Comparison of ENCODE assay signal across 16 cellular contexts in genomic region chr12:57027805-57028153, GRCh38. TPM values are rescaled to one million over a fixed set of nuclear protein-coding genes. Genes with fewer than 3 reads are reported as not detected.
A peak's percentile ranks its signal among the peaks of the same experiment; 100 is the strongest.
DNase-seq lines count a peak whose midpoint lies in the region; ATAC-seq and TF ChIP-seq lines count a peak whose summit lies in the region.
"Had no signal": no experiment of that assay in that cellular context is flagged by ENCODE, and none has a peak within 500 bp of the region (broad histone marks: within the 10 kb centered on the region; RNA-seq: fewer than 3 reads in every experiment).

No MANE protein-coding gene starts in this region.

- no peaks in the 10 kb centered on the region for H3K36me3 Mint-ChIP-seq in stimulated activated naive CD8-positive, alpha-beta T cell treated with anti-CD3 and anti-CD28 coated beads, Interleukin-15, Interleukin-2, amounts not matched to agents 100 ng/mL and 50 ng/mL, for 24 hours (ENCODE audit: low read depth)
- H3K36me3 Mint-ChIP-seq in central memory CD8-positive, alpha-beta T cell (ENCODE audit: insufficient read depth) = no peaks in the 10 kb centered on the region
- no peaks in the 10 kb centered on the region for H3K36me3 Mint-ChIP-seq in Calu3 (ENCODE audit: insufficient read depth, unreplicated experiment)
- H3K36me3 Mint-ChIP-seq: WTC11 had no signal

- ATAC-seq in stimulated activated naive CD8-positive, alpha-beta T cell treated with anti-CD3 and anti-CD28 coated beads, Interleukin-15, Interleukin-2, amounts not matched to agents 100 U/mL and 50 U/mL, for 24 hours = no peak
- ATAC-seq in central memory CD8-positive, alpha-beta T cell (replicated peaks; ENCODE audit: extremely low read depth, poor library complexity, severe bottlenecking) = no peak
- no peak for ATAC-seq in GM18867 (IDR thresholded peaks at IDR 0.05; ENCODE audit: unreplicated experiment)
- ATAC-seq: left ventricle myocardium superior, pancreas, WTC11 had no signal

- no peaks in the 10 kb centered on the region for H3K9me3 Mint-ChIP-seq in stimulated activated naive CD8-positive, alpha-beta T cell treated with anti-CD3 and anti-CD28 coated beads, Interleukin-15, Interleukin-2, amounts not matched to agents 100 ng/mL and 50 ng/mL, for 24 hours
- no peaks in the 10 kb centered on the region for H3K9me3 Mint-ChIP-seq in central memory CD8-positive, alpha-beta T cell
- H3K9me3 Mint-ChIP-seq in Calu3 (ENCODE audit: low read depth, unreplicated experiment) = no peaks in the 10 kb centered on the region
- H3K9me3 Mint-ChIP-seq: WTC11 had no signal

- H3K27ac Mint-ChIP-seq in stimulated activated naive CD8-positive, alpha-beta T cell treated with anti-CD3 and anti-CD28 coated beads, Interleukin-15, Interleukin-2, amounts not matched to agents 100 ng/mL and 50 ng/mL, for 24 hours = peak overlapping the region; percentile 90
- peak overlapping the region; percentile 58 for H3K27ac Mint-ChIP-seq in central memory CD8-positive, alpha-beta T cell (ENCODE audit: low read depth)
- H3K27ac Mint-ChIP-seq in Calu3 (ENCODE audit: unreplicated experiment) = no peak overlapping the region
- H3K27ac Mint-ChIP-seq: WTC11 had no signal

- no peaks in the 10 kb centered on the region for H3K27me3 Mint-ChIP-seq in stimulated activated naive CD8-positive, alpha-beta T cell treated with anti-CD3 and anti-CD28 coated beads, Interleukin-15, Interleukin-2, amounts not matched to agents 100 ng/mL and 50 ng/mL, for 24 hours
- no peaks in the 10 kb centered on the region for H3K27me3 Mint-ChIP-seq in central memory CD8-positive, alpha-beta T cell
- peaks cover 69% of the 10 kb centered on the region for H3K27me3 Mint-ChIP-seq in Calu3 (ENCODE audit: unreplicated experiment)

- no TSS peak for BruUV-seq in Calu3 (replicated peaks; lab: Mats Ljungman, UMichigan)

- intact Hi-C loops in Calu3 (cut with micrococcal nuclease; ENCODE audit: unreplicated experiment) = no loop called here

- no peak overlapping the region for H3K4me3 Mint-ChIP-seq in stimulated activated naive CD8-positive, alpha-beta T cell treated with anti-CD3 and anti-CD28 coated beads, Interleukin-15, Interleukin-2, amounts not matched to agents 100 ng/mL and 50 ng/mL, for 24 hours
- H3K4me3 Mint-ChIP-seq in central memory CD8-positive, alpha-beta T cell = no peak overlapping the region
- no peak overlapping the region for H3K4me3 Mint-ChIP-seq in Calu3 (ENCODE audit: low read depth, unreplicated experiment)
- H3K4me3 Mint-ChIP-seq: WTC11 had no signal

- DNase-seq in stimulated activated naive CD8-positive, alpha-beta T cell treated with anti-CD3 and anti-CD28 coated beads, Interleukin-15, Interleukin-2, amounts not matched to agents 100 U/mL and 50 U/mL, for 24 hours = no peak
- DNase-seq in NCI-H524 (lab: John Stamatoyannopoulos, UW) (peak; percentile 47 to 70), NCI-H2081 treated with DMSO at 0.1 percent for 48 hours (lab: John Stamatoyannopoulos, UW) (no peak), Calu3 (no peak)
- no peak for DNase-seq in central memory CD8-positive, alpha-beta T cell (ENCODE audit: low spot score in 2 of 2)
- DNase-seq: DMS79 treated with DMSO at 0.1 percent for 48 hours, foreskin fibroblast, IMR-90, left ventricle myocardium superior, pancreas, T-helper 1 cell, transverse colon had no signal

- CTCF ChIA-PET in Calu3 (lab: Charles Lee) = interaction anchor here (1.6 kb wide), 1 partner anchor 84 kb away, joined by 8 read pairs; no protein-coding TSS in a partner anchor

- TF ChIP-seq CTCF in Calu3 (IDR thresholded peaks at IDR 0.05; ENCODE audit: unreplicated experiment) = no peak

- H3K4me1 Mint-ChIP-seq in stimulated activated naive CD8-positive, alpha-beta T cell treated with anti-CD3 and anti-CD28 coated beads, Interleukin-15, Interleukin-2, amounts not matched to agents 100 ng/mL and 50 ng/mL, for 24 hours (ENCODE audit: low read depth) = peaks cover 44% of the 10 kb centered on the region
- H3K4me1 Mint-ChIP-seq in central memory CD8-positive, alpha-beta T cell = peaks cover 28% of the 10 kb centered on the region
- H3K4me1 Mint-ChIP-seq in Calu3 (ENCODE audit: low read depth, unreplicated experiment) = peaks cover 7% of the 10 kb centered on the region

RNA-seq across cellular contexts. Expression of gene TAC3, which starts 11.4 kb away (rescaled TPM):
- total RNA-seq in Calu3 (2022) = not detected in 2 replicates
- total RNA-seq: ascending aorta, IMR-90, left ventricle myocardium superior, pancreas had no signal

RNA-seq across cellular contexts. Expression of gene ZBTB39, which starts 21.4 kb away (rescaled TPM):
- 10.8 and 11.0 TPM in 2 replicates for total RNA-seq in Calu3 (2022)

RNA-seq across cellular contexts. Expression of gene MYO1A, which starts 22.1 kb away (rescaled TPM):
- total RNA-seq in Calu3 (2022) = 0.31 and 1.5 TPM in 2 replicates
- total RNA-seq: ascending aorta, left ventricle myocardium superior had no signal

RNA-seq across cellular contexts. Expression of gene NEMP1, which starts 50.8 kb away (rescaled TPM):
- 60.4 and 63.2 TPM in 2 replicates for total RNA-seq in Calu3 (2022)

Comparison
In these comparisons a context has a peak if more than half of its experiments do, and no peak if none do; other contexts are left out.
1. DNase-seq: peak in NCI-H524 (2 of 2); none in stimulated activated naive CD8-positive, alpha-beta T cell treated with anti-CD3 and anti-CD28 coated beads, Interleukin-15, Interleukin-2, amounts not matched to agents 100 U/mL and 50 U/mL, for 24 hours (single experiment), central memory CD8-positive, alpha-beta T cell (0 of 2), NCI-H2081 treated with DMSO at 0.1 percent for 48 hours (single experiment) and Calu3 (single experiment).